ENCODE assay signal across 15 cellular contexts in the genomic region with DNA sequence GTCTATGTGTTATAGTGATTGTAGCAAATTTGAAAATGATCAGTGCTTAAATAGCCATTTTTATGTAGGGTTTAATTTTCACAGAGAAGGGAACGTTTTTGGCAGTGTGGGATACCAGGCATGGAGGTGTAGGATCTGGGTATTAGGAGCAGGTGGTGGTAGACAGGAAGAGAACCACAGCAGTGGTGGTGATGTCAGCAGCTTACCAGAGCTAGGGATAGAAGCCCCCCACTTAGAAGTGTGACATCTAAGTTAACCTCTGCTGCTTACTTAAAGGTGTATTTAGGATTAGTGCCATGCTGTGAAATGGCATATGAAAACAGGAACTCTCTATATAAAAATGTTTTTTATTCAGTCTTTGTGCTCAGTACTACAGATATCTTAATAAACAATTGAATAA.
"Had no signal": no experiment of that assay in that cellular context is flagged by ENCODE, and none has a peak within 500 bp of the region (broad histone marks: within the 10 kb centered on the region; RNA-seq: fewer than 3 reads in every experiment).

No MANE protein-coding gene starts in this region.

- H3K36me3 Mint-ChIP-seq: naive thymus-derived CD8-positive, alpha-beta T cell had no signal

- DNase-seq: activated naive CD4-positive, alpha-beta T cell treated with anti-CD3 and anti-CD28 coated beads for 36 hours; brain microvascular endothelial cell; effector CD8-positive, alpha-beta T cell; esophagus squamous epithelium; hypothalamus; left ventricle myocardium superior; mesenchymal stem cell; naive thymus-derived CD8-positive, alpha-beta T cell; SJCRH30; stimulated activated CD4-positive, alpha-beta T cell treated with anti-CD3 and anti-CD28 coated beads, Interleukin-12 subunit alpha, Interleukin-12 subunit beta, amount 100 ng/mL, for 4 hours; stimulated activated CD4-positive, alpha-beta T cell treated with anti-CD3 and anti-CD28 coated beads, Interleukin-2, amount 100 ng/mL, for 24 hours; tibial artery; WERI-Rb-1 had no signal

- H3K9me3 Mint-ChIP-seq: activated naive CD4-positive, alpha-beta T cell treated with anti-CD3 and anti-CD28 coated beads for 36 hours; naive thymus-derived CD8-positive, alpha-beta T cell had no signal

- H3K27ac ChIP-seq: brain microvascular endothelial cell, esophagus squamous epithelium, SJCRH30, tibial artery, WERI-Rb-1 had no signal

- H3K27me3 Mint-ChIP-seq: naive thymus-derived CD8-positive, alpha-beta T cell had no signal

- H3K4me1 ChIP-seq: SJCRH30 had no signal

- H3K4me3 Mint-ChIP-seq: naive thymus-derived CD8-positive, alpha-beta T cell had no signal

- ATAC-seq: left ventricle myocardium superior; naive thymus-derived CD8-positive, alpha-beta T cell had no signal

- H3K27me3 ChIP-seq: brain microvascular endothelial cell, esophagus squamous epithelium, SJCRH30, tibial artery had no signal

- FAIRE-seq: endothelial cell of umbilical vein, urothelium cell line had no signal

- H3K36me3 ChIP-seq: brain microvascular endothelial cell, esophagus squamous epithelium, SJCRH30, tibial artery, WERI-Rb-1 had no signal

- H3K9me3 ChIP-seq: esophagus squamous epithelium, SJCRH30, tibial artery had no signal

- H3K4me3 ChIP-seq: esophagus squamous epithelium, SJCRH30, tibial artery had no signal
